1 cellular context compared by ENCODE assay signal in the genomic region with DNA sequence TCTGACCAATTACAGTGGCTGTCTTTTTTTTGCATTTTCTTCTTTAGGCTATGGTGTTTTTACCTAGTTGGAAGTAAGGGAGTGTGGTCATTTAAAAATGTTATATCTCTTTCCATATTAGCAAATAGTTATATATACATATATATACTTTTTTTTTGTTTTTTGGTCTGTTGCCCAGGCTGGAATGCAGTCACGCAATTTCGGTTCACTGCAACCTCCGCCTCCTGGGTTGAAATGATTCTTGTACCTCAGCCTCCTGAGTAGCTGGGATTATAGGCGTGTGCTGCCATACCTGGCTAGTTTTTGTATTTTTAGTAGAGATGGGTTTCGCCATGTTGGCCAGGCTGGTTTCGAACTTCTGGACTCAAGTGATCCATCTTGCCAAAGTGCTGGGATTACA.
TF ChIP-seq lines count a peak whose summit lies in the region.

No MANE protein-coding gene starts in this region.

TF ChIP-seq in A549, 52 proteins besides CTCF, POLR2A, EP300 and RAD21 (continued from another document):
- TF ChIP-seq PBX3 (IDR thresholded peaks at IDR 0.05): no peak
- TF ChIP-seq RARB (CRISPR knock-in tag; IDR thresholded peaks at IDR 0.05): no peak
- no peak for TF ChIP-seq CHD2 (IDR thresholded peaks at IDR 0.05; ENCODE audit: low read length, partially characterized antibody)
- no peak for TF ChIP-seq FOSB (CRISPR knock-in tag; IDR thresholded peaks at IDR 0.05)
- no peak for TF ChIP-seq NR3C1 (IDR thresholded peaks at IDR 0.05)
- TF ChIP-seq, protein P1, sequence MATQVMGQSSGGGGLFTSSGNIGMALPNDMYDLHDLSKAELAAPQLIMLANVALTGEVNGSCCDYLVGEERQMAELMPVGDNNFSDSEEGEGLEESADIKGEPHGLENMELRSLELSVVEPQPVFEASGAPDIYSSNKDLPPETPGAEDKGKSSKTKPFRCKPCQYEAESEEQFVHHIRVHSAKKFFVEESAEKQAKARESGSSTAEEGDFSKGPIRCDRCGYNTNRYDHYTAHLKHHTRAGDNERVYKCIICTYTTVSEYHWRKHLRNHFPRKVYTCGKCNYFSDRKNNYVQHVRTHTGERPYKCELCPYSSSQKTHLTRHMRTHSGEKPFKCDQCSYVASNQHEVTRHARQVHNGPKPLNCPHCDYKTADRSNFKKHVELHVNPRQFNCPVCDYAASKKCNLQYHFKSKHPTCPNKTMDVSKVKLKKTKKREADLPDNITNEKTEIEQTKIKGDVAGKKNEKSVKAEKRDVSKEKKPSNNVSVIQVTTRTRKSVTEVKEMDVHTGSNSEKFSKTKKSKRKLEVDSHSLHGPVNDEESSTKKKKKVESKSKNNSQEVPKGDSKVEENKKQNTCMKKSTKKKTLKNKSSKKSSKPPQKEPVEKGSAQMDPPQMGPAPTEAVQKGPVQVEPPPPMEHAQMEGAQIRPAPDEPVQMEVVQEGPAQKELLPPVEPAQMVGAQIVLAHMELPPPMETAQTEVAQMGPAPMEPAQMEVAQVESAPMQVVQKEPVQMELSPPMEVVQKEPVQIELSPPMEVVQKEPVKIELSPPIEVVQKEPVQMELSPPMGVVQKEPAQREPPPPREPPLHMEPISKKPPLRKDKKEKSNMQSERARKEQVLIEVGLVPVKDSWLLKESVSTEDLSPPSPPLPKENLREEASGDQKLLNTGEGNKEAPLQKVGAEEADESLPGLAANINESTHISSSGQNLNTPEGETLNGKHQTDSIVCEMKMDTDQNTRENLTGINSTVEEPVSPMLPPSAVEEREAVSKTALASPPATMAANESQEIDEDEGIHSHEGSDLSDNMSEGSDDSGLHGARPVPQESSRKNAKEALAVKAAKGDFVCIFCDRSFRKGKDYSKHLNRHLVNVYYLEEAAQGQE (IDR thresholded peaks at IDR 0.05): no peak
- TF ChIP-seq CBX2 (IDR thresholded peaks at IDR 0.05; ENCODE audit: borderline replicate concordance, low read depth): no peak
- TF ChIP-seq SMC3 (IDR thresholded peaks at IDR 0.05): no peak
